Comparison of ENCODE assay signal across 9 cellular contexts in genomic region chr11:123640677-123641494, GRCh38. TPM values are rescaled to one million over a fixed set of nuclear protein-coding genes. Genes with fewer than 3 reads are reported as not detected.
A peak's percentile ranks its signal among the peaks of the same experiment; 100 is the strongest.
DNase-seq lines count a peak whose midpoint lies in the region; ATAC-seq and TF ChIP-seq lines count a peak whose summit lies in the region.
"Had no signal": no experiment of that assay in that cellular context is flagged by ENCODE, and none has a peak within 500 bp of the region (broad histone marks: within the 10 kb centered on the region; RNA-seq: fewer than 3 reads in every experiment).

No MANE protein-coding gene starts in this region.

- ATAC-seq in HG02642 (IDR thresholded peaks at IDR 0.05; ENCODE audit: poor library complexity, unreplicated experiment) (peak; percentile 71), HG03108 (IDR thresholded peaks at IDR 0.05; ENCODE audit: unreplicated experiment) (no peak)
- ATAC-seq in natural killer cell treated with Interleukin-12 subunit alpha and Interleukin-12 subunit beta and Interleukin-15 and Interleukin-18, amount 100 ng/mL, for 72 hours = peak; percentile 70

- no peaks in the 10 kb centered on the region for H3K4me1 Mint-ChIP-seq in activated CD4-positive, alpha-beta memory T cell treated with anti-CD3 and anti-CD28 coated beads, Interleukin-2, amount 10 ng/mL, durations not matched to agents 7 days and 5 days
- H3K4me1 Mint-ChIP-seq in natural killer cell treated with Interleukin-12 subunit alpha and Interleukin-12 subunit beta and Interleukin-15 and Interleukin-18, amount 100 ng/mL, for 72 hours (ENCODE audit: low read depth in 2 of 2) = no peaks in the 10 kb centered on the region

- no peak overlapping the region for H3K4me3 Mint-ChIP-seq in activated CD4-positive, alpha-beta memory T cell treated with anti-CD3 and anti-CD28 coated beads, Interleukin-2, amount 10 ng/mL, durations not matched to agents 7 days and 5 days
- no peak overlapping the region for H3K4me3 Mint-ChIP-seq in natural killer cell treated with Interleukin-12 subunit alpha and Interleukin-12 subunit beta and Interleukin-15 and Interleukin-18, amount 100 ng/mL, for 72 hours
- H3K4me3 Mint-ChIP-seq: CD8-positive, alpha-beta memory T cell had no signal

- no peaks in the 10 kb centered on the region for H3K36me3 Mint-ChIP-seq in activated CD4-positive, alpha-beta memory T cell treated with anti-CD3 and anti-CD28 coated beads, Interleukin-2, amount 10 ng/mL, durations not matched to agents 7 days and 5 days (ENCODE audit: low read depth)
- H3K36me3 Mint-ChIP-seq in natural killer cell treated with Interleukin-12 subunit alpha and Interleukin-12 subunit beta and Interleukin-15 and Interleukin-18, amount 100 ng/mL, for 72 hours = no peaks in the 10 kb centered on the region
- H3K36me3 Mint-ChIP-seq: CD8-positive, alpha-beta memory T cell had no signal

- H3K27me3 Mint-ChIP-seq in activated CD4-positive, alpha-beta memory T cell treated with anti-CD3 and anti-CD28 coated beads, Interleukin-2, amount 10 ng/mL, durations not matched to agents 7 days and 5 days = peaks cover 4% of the 10 kb centered on the region
- H3K27me3 Mint-ChIP-seq in natural killer cell treated with Interleukin-12 subunit alpha and Interleukin-12 subunit beta and Interleukin-15 and Interleukin-18, amount 100 ng/mL, for 72 hours = peaks cover 25 to 26% of the 10 kb centered on the region in 2 donors

- peak; percentile 88 for TF ChIP-seq CTCF in epithelial cell of proximal tubule (conservative IDR thresholded peaks at IDR 0.05; ENCODE audit: low read depth, low read length)

- CTCF ChIA-PET in activated CD4-positive, alpha-beta memory T cell treated with anti-CD3 and anti-CD28 coated beads, Interleukin-2, amount 10 ng/mL, durations not matched to agents 7 days and 5 days (lab: Charles Lee) = interaction anchor here (0.5 to 2.5 kb wide), 12 partner anchors 10 to 74 kb away, joined by 3 to 24 read pairs (median 3); no protein-coding TSS in a partner anchor

- DNase-seq in NCI-H2107 treated with DMSO at 0.1 percent for 48 hours (lab: John Stamatoyannopoulos, UW; ENCODE audit: unreplicated experiment) (peak; percentile 19), NCI-H2107 (lab: John Stamatoyannopoulos, UW) (no peak), NCI-H226 (peak; percentile 2), epithelial cell of proximal tubule (ENCODE audit: low read depth) (no peak)
- peak; percentile 51 for DNase-seq in activated CD4-positive, alpha-beta memory T cell treated with anti-CD3 and anti-CD28 coated beads, Interleukin-2, amount 10 ng/mL, durations not matched to agents 7 days and 5 days
- DNase-seq in natural killer cell treated with Interleukin-12 subunit alpha and Interleukin-12 subunit beta and Interleukin-15 and Interleukin-18, amount 100 ng/mL, for 72 hours (ENCODE audit: low spot score) = no peak

- no peak overlapping the region for H3K27ac Mint-ChIP-seq in activated CD4-positive, alpha-beta memory T cell treated with anti-CD3 and anti-CD28 coated beads, Interleukin-2, amount 10 ng/mL, durations not matched to agents 7 days and 5 days
- no peak overlapping the region for H3K27ac Mint-ChIP-seq in natural killer cell treated with Interleukin-12 subunit alpha and Interleukin-12 subunit beta and Interleukin-15 and Interleukin-18, amount 100 ng/mL, for 72 hours

- POLR2A ChIA-PET in activated CD4-positive, alpha-beta memory T cell treated with anti-CD3 and anti-CD28 coated beads, Interleukin-2, amount 10 ng/mL, durations not matched to agents 7 days and 5 days (lab: Charles Lee) = no interaction called here

- H3K4me3 ChIP-seq in epithelial cell of proximal tubule (ENCODE audit: low read depth, low read length) = no peak overlapping the region

- no peaks in the 10 kb centered on the region for H3K9me3 Mint-ChIP-seq in activated CD4-positive, alpha-beta memory T cell treated with anti-CD3 and anti-CD28 coated beads, Interleukin-2, amount 10 ng/mL, durations not matched to agents 7 days and 5 days
- H3K9me3 Mint-ChIP-seq in natural killer cell treated with Interleukin-12 subunit alpha and Interleukin-12 subunit beta and Interleukin-15 and Interleukin-18, amount 100 ng/mL, for 72 hours = no peaks in the 10 kb centered on the region
- H3K9me3 Mint-ChIP-seq: CD8-positive, alpha-beta memory T cell had no signal

RNA-seq across cellular contexts. Expression of gene SCN3B, which starts 13.5 kb away (rescaled TPM):
- under 1 TPM in 1 of 2 experiments, not detected in 1; 0.03 TPM for total RNA-seq in activated CD4-positive, alpha-beta memory T cell treated with anti-CD3 and anti-CD28 coated beads, Interleukin-2, amount 10 ng/mL, durations not matched to agents 7 days and 5 days
- 0.07 and 0.23 TPM in 2 replicates for total RNA-seq in epithelial cell of proximal tubule
- total RNA-seq in natural killer cell treated with Interleukin-12 subunit alpha and Interleukin-12 subunit beta and Interleukin-15 and Interleukin-18, amount 100 ng/mL, for 72 hours = not detected
- total RNA-seq: CD8-positive, alpha-beta memory T cell had no signal

Comparison
In these comparisons a context has a peak if more than half of its experiments do, and no peak if none do; other contexts are left out.
1. DNase-seq: peak in NCI-H2107 treated with DMSO at 0.1 percent for 48 hours (single experiment), NCI-H226 (single experiment) and activated CD4-positive, alpha-beta memory T cell treated with anti-CD3 and anti-CD28 coated beads, Interleukin-2, amount 10 ng/mL, durations not matched to agents 7 days and 5 days (single experiment); none in NCI-H2107 (single experiment), epithelial cell of proximal tubule (single experiment) and natural killer cell treated with Interleukin-12 subunit alpha and Interleukin-12 subunit beta and Interleukin-15 and Interleukin-18, amount 100 ng/mL, for 72 hours (single experiment).